Comparison of ENCODE assay signal across 1 cellular context in genomic region chr2:37558622-37559021, GRCh38.
A peak's percentile ranks its signal among the peaks of the same experiment; 100 is the strongest.
TF ChIP-seq lines count a peak whose summit lies in the region.

No MANE protein-coding gene starts in this region.

TF ChIP-seq in GM12878, 131 proteins besides CTCF, POLR2A, EP300 and RAD21 (continued from another document):
- peak; percentile 43; the same call in 1 of the 2 replicates for TF ChIP-seq ATF2 (IDR thresholded peaks at IDR 0.05; ENCODE audit: low read length)
- TF ChIP-seq CBFB (IDR thresholded peaks at IDR 0.05; ENCODE audit: low read depth), result peak; percentile 42; the same call in 1 of the 2 replicates
- peak in 1 of 2 experiments; percentile 63; a peak in 1 of 4 replicates for TF ChIP-seq ETV6 (conservative IDR thresholded peaks at IDR 0.05 in 1 of 2, IDR thresholded peaks at IDR 0.05 in 1 of 2; ENCODE audit: borderline replicate concordance in 1 of 2, low read depth in 1 of 2)
- no peak for TF ChIP-seq TARDBP (IDR thresholded peaks at IDR 0.05; ENCODE audit: borderline replicate concordance)
- TF ChIP-seq MTA2 (IDR thresholded peaks at IDR 0.05; ENCODE audit: low read depth), result peak; percentile 40; the same call in 1 of the 2 replicates
- no peak for TF ChIP-seq MYB (IDR thresholded peaks at IDR 0.05; ENCODE audit: borderline replicate concordance, low read depth, low read length)
- TF ChIP-seq KDM1A (IDR thresholded peaks at IDR 0.05; ENCODE audit: borderline replicate concordance), result no peak
- peak; percentile 96 for TF ChIP-seq SPI1 (IDR thresholded peaks at IDR 0.05; ENCODE audit: borderline replicate concordance, insufficient read depth, low read depth, low read length)
- no peak for TF ChIP-seq YBX1 (IDR thresholded peaks at IDR 0.05)
- TF ChIP-seq SP1 (IDR thresholded peaks at IDR 0.05; ENCODE audit: low read depth, low read length), result peak; percentile 33
- TF ChIP-seq, protein P1, sequence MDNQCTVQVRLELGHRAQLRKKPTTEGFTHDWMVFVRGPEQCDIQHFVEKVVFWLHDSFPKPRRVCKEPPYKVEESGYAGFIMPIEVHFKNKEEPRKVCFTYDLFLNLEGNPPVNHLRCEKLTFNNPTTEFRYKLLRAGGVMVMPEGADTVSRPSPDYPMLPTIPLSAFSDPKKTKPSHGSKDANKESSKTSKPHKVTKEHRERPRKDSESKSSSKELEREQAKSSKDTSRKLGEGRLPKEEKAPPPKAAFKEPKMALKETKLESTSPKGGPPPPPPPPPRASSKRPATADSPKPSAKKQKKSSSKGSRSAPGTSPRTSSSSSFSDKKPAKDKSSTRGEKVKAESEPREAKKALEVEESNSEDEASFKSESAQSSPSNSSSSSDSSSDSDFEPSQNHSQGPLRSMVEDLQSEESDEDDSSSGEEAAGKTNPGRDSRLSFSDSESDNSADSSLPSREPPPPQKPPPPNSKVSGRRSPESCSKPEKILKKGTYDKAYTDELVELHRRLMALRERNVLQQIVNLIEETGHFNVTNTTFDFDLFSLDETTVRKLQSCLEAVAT (IDR thresholded peaks at IDR 0.05), result 0 out of 2 replicates have a peak, but pooled peaks have one; percentile 16
- 0 out of 2 replicates have a peak, but pooled peaks have one; percentile 35 for TF ChIP-seq IRF4 (IDR thresholded peaks at IDR 0.05; ENCODE audit: low read depth, low read length)
- TF ChIP-seq SIX5 (IDR thresholded peaks at IDR 0.05; ENCODE audit: low read depth, low read length, severe bottlenecking), result no peak
- TF ChIP-seq SUPT20H (IDR thresholded peaks at IDR 0.05; ENCODE audit: borderline replicate concordance, control insufficient read depth, low read depth, low read length), result no peak
- TF ChIP-seq, protein P2, sequence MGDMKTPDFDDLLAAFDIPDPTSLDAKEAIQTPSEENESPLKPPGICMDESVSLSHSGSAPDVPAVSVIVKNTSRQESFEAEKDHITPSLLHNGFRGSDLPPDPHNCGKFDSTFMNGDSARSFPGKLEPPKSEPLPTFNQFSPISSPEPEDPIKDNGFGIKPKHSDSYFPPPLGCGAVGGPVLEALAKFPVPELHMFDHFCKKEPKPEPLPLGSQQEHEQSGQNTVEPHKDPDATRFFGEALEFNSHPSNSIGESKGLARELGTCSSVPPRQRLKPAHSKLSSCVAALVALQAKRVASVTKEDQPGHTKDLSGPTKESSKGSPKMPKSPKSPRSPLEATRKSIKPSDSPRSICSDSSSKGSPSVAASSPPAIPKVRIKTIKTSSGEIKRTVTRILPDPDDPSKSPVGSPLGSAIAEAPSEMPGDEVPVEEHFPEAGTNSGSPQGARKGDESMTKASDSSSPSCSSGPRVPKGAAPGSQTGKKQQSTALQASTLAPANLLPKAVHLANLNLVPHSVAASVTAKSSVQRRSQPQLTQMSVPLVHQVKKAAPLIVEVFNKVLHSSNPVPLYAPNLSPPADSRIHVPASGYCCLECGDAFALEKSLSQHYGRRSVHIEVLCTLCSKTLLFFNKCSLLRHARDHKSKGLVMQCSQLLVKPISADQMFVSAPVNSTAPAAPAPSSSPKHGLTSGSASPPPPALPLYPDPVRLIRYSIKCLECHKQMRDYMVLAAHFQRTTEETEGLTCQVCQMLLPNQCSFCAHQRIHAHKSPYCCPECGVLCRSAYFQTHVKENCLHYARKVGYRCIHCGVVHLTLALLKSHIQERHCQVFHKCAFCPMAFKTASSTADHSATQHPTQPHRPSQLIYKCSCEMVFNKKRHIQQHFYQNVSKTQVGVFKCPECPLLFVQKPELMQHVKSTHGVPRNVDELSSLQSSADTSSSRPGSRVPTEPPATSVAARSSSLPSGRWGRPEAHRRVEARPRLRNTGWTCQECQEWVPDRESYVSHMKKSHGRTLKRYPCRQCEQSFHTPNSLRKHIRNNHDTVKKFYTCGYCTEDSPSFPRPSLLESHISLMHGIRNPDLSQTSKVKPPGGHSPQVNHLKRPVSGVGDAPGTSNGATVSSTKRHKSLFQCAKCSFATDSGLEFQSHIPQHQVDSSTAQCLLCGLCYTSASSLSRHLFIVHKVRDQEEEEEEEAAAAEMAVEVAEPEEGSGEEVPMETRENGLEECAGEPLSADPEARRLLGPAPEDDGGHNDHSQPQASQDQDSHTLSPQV (IDR thresholded peaks at IDR 0.05), result peak; percentile 77
- no peak for TF ChIP-seq KLF5 (IDR thresholded peaks at IDR 0.05; ENCODE audit: partially characterized antibody)
- no peak for TF ChIP-seq SIN3A (IDR thresholded peaks at IDR 0.05; ENCODE audit: low read depth, low read length)
- TF ChIP-seq DPF2 (IDR thresholded peaks at IDR 0.05), result peak; percentile 61; the same call in 1 of the 2 replicates
- TF ChIP-seq BCL11A (IDR thresholded peaks at IDR 0.05; ENCODE audit: low read depth, low read length), result peak; percentile 46; the same call in 1 of the 2 replicates
- TF ChIP-seq GATAD2B (conservative IDR thresholded peaks at IDR 0.05; ENCODE audit: low read depth), result 0 out of 2 replicates have a peak, but pooled peaks have one; percentile 60
- no peak for TF ChIP-seq TCF3 (IDR thresholded peaks at IDR 0.05; ENCODE audit: borderline replicate concordance, insufficient read depth, low read depth, low read length)
- no peak; the same call in 1 of the 2 replicates for TF ChIP-seq MTA3 (IDR thresholded peaks at IDR 0.05; ENCODE audit: borderline replicate concordance, low read length)
- no peak for TF ChIP-seq LARP7 (IDR thresholded peaks at IDR 0.05)
TF ChIP-seq in GM12878: peak in this region for 21.
